2 cellular contexts compared by ENCODE assay signal in genomic region chr3:132659370-132660055, GRCh38.
TF ChIP-seq lines count a peak whose summit lies in the region.

ACAD11 (minus strand) TSS chr3:132659809; CDS start chr3:132659751, 58 bp downstream.

TF ChIP-seq in SK-N-SH treated with all-trans-retinoic acid at 6 μM for 48 hours, 23 proteins besides CTCF, POLR2A, EP300 and RAD21 (continued from another document):
- no peak for TF ChIP-seq POU6F1 (CRISPR knock-in tag; IDR thresholded peaks at IDR 0.05; ENCODE audit: borderline replicate concordance, low read depth)
- TF ChIP-seq TOX (CRISPR knock-in tag; IDR thresholded peaks at IDR 0.05; ENCODE audit: borderline replicate concordance): no peak

TF ChIP-seq in GM12878, 131 proteins besides CTCF, POLR2A, EP300 and RAD21 (continued from another document and continues in another):
- peak; percentile 15 for TF ChIP-seq SKIL (IDR thresholded peaks at IDR 0.05; ENCODE audit: low read depth, poor library complexity, severe bottlenecking)
- no peak for TF ChIP-seq NFXL1 (IDR thresholded peaks at IDR 0.05; ENCODE audit: borderline replicate concordance)
- no peak for TF ChIP-seq ETV6 (conservative IDR thresholded peaks at IDR 0.05 in 1 of 2, IDR thresholded peaks at IDR 0.05 in 1 of 2; ENCODE audit: borderline replicate concordance in 1 of 2, low read depth in 1 of 2)
- TF ChIP-seq ZNF687 (IDR thresholded peaks at IDR 0.05): no peak; the same call in 1 of the 2 replicates
- TF ChIP-seq ZSCAN29 (IDR thresholded peaks at IDR 0.05): no peak
- TF ChIP-seq WRNIP1 (IDR thresholded peaks at IDR 0.05; ENCODE audit: borderline replicate concordance, low read depth, low read length): peak; percentile 9; the same call in 1 of the 2 replicates
- no peak for TF ChIP-seq KAT2A (conservative IDR thresholded peaks at IDR 0.05; ENCODE audit: control insufficient read depth, low read depth, low read length)
- TF ChIP-seq CBX3 (IDR thresholded peaks at IDR 0.05; ENCODE audit: borderline replicate concordance, low read depth): no peak
- peak; percentile 27 for TF ChIP-seq RELB (IDR thresholded peaks at IDR 0.05; ENCODE audit: low read depth)
- no peak for TF ChIP-seq RELA (IDR thresholded peaks at IDR 0.05; ENCODE audit: borderline replicate concordance, partially characterized antibody)
- no peak for TF ChIP-seq PML (IDR thresholded peaks at IDR 0.05; ENCODE audit: low read length)
- TF ChIP-seq NR2C2 (IDR thresholded peaks at IDR 0.05; ENCODE audit: borderline replicate concordance, control insufficient read depth, insufficient read length, low read depth): no peak
- TF ChIP-seq BRCA1 (IDR thresholded peaks at IDR 0.05; ENCODE audit: low read depth, low read length): no peak
- no peak for TF ChIP-seq E4F1 (IDR thresholded peaks at IDR 0.05; ENCODE audit: borderline replicate concordance, partially characterized antibody)
- TF ChIP-seq CBFB (IDR thresholded peaks at IDR 0.05; ENCODE audit: low read depth): peak; percentile 55; the same call in 1 of the 2 replicates
- no peak for TF ChIP-seq CBX5 (IDR thresholded peaks at IDR 0.05; ENCODE audit: low read depth)
- no peak for TF ChIP-seq CEBPB (IDR thresholded peaks at IDR 0.05; ENCODE audit: borderline replicate concordance in 1 of 2, low read depth in 2 of 2, low read length in 2 of 2)
- no peak for TF ChIP-seq NR2F1 (conservative IDR thresholded peaks at IDR 0.05)
- no peak for TF ChIP-seq ZBTB33 (IDR thresholded peaks at IDR 0.05)
- TF ChIP-seq ZNF384 (IDR thresholded peaks at IDR 0.05; ENCODE audit: borderline replicate concordance, low read depth, low read length): no peak
- TF ChIP-seq SIN3A (IDR thresholded peaks at IDR 0.05; ENCODE audit: low read depth, low read length): no peak
- no peak for TF ChIP-seq CUX1 (IDR thresholded peaks at IDR 0.05; ENCODE audit: insufficient replicate concordance, low read depth, low read length)
- peak; percentile 1; the same call in 1 of the 2 replicates for TF ChIP-seq RUNX3 (IDR thresholded peaks at IDR 0.05; ENCODE audit: low read length)
- TF ChIP-seq ZBTB4 (CRISPR knock-in tag; IDR thresholded peaks at IDR 0.05): no peak
- TF ChIP-seq NFYA (IDR thresholded peaks at IDR 0.05; ENCODE audit: borderline replicate concordance, low read depth, low read length): no peak
- TF ChIP-seq STAT1 (conservative IDR thresholded peaks at IDR 0.05): no peak
- 0 out of 2 replicates have a peak, but pooled peaks have one; percentile 1 for TF ChIP-seq ZBED1 (IDR thresholded peaks at IDR 0.05; ENCODE audit: borderline replicate concordance)
- TF ChIP-seq KDM1A (IDR thresholded peaks at IDR 0.05; ENCODE audit: borderline replicate concordance): no peak
- TF ChIP-seq RFX5 (IDR thresholded peaks at IDR 0.05; ENCODE audit: low read depth, low read length): peak; percentile 61
- no peak for TF ChIP-seq CHD1 (IDR thresholded peaks at IDR 0.05; ENCODE audit: low read depth, low read length)
- TF ChIP-seq MLLT1 (IDR thresholded peaks at IDR 0.05): 0 out of 2 replicates have a peak, but pooled peaks have one; percentile 4
- TF ChIP-seq SMARCA5 (IDR thresholded peaks at IDR 0.05): peak; percentile 73; the same call in 1 of the 2 replicates
